1 cellular context compared by ENCODE assay signal in the genomic region with DNA sequence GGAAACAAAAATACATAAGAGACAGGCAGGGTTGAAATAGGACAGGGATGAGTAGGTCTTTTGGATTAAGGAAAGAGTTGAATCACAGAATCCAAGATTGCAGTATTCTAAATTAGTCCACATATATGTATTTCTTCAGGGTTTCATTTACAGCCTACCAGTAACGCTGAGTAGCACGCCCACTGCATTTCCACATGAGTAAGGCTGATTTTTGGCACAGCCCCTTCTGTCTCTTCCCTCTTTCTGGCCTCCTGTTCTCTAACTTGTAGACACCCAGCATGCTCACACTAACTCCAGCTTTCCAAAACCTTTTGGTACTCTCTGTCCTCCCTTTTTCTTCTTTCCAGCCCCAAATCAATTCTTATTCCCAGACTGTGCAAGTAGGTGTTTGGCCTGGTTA.
TF ChIP-seq lines count a peak whose summit lies in the region.

No MANE protein-coding gene starts in this region.

TF ChIP-seq in GM23338, 12 proteins besides CTCF, POLR2A, EP300 and RAD21:
- TF ChIP-seq, protein P1, sequence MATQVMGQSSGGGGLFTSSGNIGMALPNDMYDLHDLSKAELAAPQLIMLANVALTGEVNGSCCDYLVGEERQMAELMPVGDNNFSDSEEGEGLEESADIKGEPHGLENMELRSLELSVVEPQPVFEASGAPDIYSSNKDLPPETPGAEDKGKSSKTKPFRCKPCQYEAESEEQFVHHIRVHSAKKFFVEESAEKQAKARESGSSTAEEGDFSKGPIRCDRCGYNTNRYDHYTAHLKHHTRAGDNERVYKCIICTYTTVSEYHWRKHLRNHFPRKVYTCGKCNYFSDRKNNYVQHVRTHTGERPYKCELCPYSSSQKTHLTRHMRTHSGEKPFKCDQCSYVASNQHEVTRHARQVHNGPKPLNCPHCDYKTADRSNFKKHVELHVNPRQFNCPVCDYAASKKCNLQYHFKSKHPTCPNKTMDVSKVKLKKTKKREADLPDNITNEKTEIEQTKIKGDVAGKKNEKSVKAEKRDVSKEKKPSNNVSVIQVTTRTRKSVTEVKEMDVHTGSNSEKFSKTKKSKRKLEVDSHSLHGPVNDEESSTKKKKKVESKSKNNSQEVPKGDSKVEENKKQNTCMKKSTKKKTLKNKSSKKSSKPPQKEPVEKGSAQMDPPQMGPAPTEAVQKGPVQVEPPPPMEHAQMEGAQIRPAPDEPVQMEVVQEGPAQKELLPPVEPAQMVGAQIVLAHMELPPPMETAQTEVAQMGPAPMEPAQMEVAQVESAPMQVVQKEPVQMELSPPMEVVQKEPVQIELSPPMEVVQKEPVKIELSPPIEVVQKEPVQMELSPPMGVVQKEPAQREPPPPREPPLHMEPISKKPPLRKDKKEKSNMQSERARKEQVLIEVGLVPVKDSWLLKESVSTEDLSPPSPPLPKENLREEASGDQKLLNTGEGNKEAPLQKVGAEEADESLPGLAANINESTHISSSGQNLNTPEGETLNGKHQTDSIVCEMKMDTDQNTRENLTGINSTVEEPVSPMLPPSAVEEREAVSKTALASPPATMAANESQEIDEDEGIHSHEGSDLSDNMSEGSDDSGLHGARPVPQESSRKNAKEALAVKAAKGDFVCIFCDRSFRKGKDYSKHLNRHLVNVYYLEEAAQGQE (IDR thresholded peaks at IDR 0.05; ENCODE audit: unreplicated experiment) = no peak
- TF ChIP-seq ZNF331 (CRISPR knock-in tag; IDR thresholded peaks at IDR 0.05; ENCODE audit: low read depth) = no peak
- TF ChIP-seq EZH2phosphoT487 (IDR thresholded peaks at IDR 0.05; ENCODE audit: unreplicated experiment) = no peak
- TF ChIP-seq POLR2AphosphoS5 (IDR thresholded peaks at IDR 0.05; ENCODE audit: low read depth) = no peak
- no peak for TF ChIP-seq ZNF114 (CRISPR knock-in tag; IDR thresholded peaks at IDR 0.05)
- no peak for TF ChIP-seq NANOG (IDR thresholded peaks at IDR 0.05; ENCODE audit: borderline replicate concordance)
- no peak for TF ChIP-seq EZH2 (IDR thresholded peaks at IDR 0.05; ENCODE audit: low read depth, unreplicated experiment)
- TF ChIP-seq, protein P2, sequence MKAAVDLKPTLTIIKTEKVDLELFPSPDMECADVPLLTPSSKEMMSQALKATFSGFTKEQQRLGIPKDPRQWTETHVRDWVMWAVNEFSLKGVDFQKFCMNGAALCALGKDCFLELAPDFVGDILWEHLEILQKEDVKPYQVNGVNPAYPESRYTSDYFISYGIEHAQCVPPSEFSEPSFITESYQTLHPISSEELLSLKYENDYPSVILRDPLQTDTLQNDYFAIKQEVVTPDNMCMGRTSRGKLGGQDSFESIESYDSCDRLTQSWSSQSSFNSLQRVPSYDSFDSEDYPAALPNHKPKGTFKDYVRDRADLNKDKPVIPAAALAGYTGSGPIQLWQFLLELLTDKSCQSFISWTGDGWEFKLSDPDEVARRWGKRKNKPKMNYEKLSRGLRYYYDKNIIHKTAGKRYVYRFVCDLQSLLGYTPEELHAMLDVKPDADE (IDR thresholded peaks at IDR 0.05) = no peak
- TF ChIP-seq STAT1 (IDR thresholded peaks at IDR 0.05; ENCODE audit: unreplicated experiment) = no peak
- TF ChIP-seq JUNB (IDR thresholded peaks at IDR 0.05; ENCODE audit: unreplicated experiment) = no peak
- TF ChIP-seq, protein P3, sequence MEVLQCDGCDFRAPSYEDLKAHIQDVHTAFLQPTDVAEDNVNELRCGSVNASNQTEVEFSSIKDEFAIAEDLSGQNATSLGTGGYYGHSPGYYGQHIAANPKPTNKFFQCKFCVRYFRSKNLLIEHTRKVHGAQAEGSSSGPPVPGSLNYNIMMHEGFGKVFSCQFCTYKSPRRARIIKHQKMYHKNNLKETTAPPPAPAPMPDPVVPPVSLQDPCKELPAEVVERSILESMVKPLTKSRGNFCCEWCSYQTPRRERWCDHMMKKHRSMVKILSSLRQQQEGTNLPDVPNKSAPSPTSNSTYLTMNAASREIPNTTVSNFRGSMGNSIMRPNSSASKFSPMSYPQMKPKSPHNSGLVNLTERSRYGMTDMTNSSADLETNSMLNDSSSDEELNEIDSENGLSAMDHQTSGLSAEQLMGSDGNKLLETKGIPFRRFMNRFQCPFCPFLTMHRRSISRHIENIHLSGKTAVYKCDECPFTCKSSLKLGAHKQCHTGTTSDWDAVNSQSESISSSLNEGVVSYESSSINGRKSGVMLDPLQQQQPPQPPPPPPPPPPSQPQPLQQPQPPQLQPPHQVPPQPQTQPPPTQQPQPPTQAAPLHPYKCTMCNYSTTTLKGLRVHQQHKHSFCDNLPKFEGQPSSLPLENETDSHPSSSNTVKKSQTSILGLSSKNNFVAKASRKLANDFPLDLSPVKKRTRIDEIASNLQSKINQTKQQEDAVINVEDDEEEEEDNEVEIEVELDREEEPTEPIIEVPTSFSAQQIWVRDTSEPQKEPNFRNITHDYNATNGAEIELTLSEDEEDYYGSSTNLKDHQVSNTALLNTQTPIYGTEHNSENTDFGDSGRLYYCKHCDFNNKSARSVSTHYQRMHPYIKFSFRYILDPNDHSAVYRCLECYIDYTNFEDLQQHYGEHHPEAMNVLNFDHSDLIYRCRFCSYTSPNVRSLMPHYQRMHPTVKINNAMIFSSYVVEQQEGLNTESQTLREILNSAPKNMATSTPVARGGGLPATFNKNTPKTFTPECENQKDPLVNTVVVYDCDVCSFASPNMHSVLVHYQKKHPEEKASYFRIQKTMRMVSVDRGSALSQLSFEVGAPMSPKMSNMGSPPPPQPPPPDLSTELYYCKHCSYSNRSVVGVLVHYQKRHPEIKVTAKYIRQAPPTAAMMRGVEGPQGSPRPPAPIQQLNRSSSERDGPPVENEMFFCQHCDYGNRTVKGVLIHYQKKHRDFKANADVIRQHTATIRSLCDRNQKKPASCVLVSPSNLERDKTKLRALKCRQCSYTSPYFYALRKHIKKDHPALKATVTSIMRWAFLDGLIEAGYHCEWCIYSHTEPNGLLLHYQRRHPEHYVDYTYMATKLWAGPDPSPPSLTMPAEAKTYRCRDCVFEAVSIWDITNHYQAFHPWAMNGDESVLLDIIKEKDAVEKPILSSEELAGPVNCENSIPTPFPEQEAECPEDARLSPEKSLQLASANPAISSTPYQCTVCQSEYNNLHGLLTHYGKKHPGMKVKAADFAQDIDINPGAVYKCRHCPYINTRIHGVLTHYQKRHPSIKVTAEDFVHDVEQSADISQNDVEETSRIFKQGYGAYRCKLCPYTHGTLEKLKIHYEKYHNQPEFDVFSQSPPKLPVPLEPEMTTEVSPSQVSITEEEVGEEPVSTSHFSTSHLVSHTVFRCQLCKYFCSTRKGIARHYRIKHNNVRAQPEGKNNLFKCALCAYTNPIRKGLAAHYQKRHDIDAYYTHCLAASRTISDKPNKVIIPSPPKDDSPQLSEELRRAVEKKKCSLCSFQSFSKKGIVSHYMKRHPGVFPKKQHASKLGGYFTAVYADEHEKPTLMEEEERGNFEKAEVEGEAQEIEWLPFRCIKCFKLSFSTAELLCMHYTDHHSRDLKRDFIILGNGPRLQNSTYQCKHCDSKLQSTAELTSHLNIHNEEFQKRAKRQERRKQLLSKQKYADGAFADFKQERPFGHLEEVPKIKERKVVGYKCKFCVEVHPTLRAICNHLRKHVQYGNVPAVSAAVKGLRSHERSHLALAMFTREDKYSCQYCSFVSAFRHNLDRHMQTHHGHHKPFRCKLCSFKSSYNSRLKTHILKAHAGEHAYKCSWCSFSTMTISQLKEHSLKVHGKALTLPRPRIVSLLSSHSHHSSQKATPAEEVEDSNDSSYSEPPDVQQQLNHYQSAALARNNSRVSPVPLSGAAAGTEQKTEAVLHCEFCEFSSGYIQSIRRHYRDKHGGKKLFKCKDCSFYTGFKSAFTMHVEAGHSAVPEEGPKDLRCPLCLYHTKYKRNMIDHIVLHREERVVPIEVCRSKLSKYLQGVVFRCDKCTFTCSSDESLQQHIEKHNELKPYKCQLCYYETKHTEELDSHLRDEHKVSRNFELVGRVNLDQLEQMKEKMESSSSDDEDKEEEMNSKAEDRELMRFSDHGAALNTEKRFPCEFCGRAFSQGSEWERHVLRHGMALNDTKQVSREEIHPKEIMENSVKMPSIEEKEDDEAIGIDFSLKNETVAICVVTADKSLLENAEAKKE (CRISPR knock-in tag; IDR thresholded peaks at IDR 0.05) = no peak
- no peak for TF ChIP-seq CREB1 (CRISPR knock-in tag; IDR thresholded peaks at IDR 0.05; ENCODE audit: low read depth)
TF ChIP-seq in GM23338: peak in this region for 0.
